In genomic region chr11:101860694-101861371, GRCh38 we compare ENCODE assay signal across 1 cellular context.
A peak's percentile ranks its signal among the peaks of the same experiment; 100 is the strongest.
TF ChIP-seq lines count a peak whose summit lies in the region.

No MANE protein-coding gene starts in this region.

TF ChIP-seq in K562, 482 proteins besides CTCF, POLR2A, EP300 and RAD21:
- TF ChIP-seq SMC3 (conservative IDR thresholded peaks at IDR 0.05; ENCODE audit: insufficient read depth, low read depth, low read length) = 0 out of 2 replicates have a peak, but pooled peaks have one; percentile 4
- no peak for TF ChIP-seq CREM (IDR thresholded peaks at IDR 0.05; ENCODE audit: low read depth)
